Comparison of ENCODE assay signal across 10 cellular contexts in the genomic region with DNA sequence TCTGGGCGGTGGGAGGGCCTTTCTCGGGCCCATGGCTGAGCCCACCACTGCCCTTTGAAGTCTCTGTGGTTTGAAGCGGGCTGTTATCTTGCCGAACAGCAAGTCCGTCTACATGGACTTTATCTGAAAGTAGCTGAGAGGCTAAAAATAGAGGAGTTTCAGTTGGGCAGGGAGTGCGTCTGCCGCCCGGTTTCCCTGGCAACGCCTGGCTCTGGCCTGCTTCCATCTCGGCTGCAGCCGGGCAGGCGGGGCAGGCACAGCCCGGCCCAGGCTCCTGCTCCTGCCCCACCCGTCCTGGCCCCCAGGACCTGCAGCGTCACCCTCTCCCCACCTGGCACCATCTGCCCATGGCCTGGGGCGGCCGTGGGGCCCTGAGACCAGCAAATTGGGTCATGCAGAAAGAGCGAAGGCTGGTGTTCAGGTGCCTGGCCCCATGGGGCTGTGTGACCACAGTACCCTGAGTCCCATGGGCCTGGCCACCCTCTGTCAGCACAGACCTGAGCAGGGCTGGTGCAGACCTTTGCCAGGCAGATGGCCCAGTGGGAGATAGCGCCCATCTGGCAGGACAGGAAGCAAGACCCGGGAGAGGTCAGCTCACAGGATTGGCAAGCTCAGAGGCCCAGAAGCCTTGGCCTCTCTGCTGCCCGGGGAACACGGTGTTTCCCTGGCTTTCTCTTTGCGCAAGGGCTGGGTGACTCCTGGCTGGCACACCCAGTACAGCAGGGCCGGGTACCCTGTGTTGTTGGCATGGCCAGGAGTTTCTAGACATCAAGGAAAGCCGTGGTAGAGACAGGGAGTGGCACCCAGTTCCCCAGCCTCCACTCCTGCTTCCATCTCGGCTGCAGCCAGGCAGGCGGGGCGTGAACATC.
A peak's percentile ranks its signal among the peaks of the same experiment; 100 is the strongest.
DNase-seq lines count a peak whose midpoint lies in the region; ATAC-seq, FAIRE-seq and TF ChIP-seq lines count a peak whose summit lies in the region.
"Had no signal": no experiment of that assay in that cellular context is flagged by ENCODE, and none has a peak within 500 bp of the region (broad histone marks: within the 10 kb centered on the region; RNA-seq: fewer than 3 reads in every experiment).

No MANE protein-coding gene starts in this region.

- H3K4me1 Mint-ChIP-seq in T-helper 2 cell treated with Interferon-gamma antibody and Interleukin-4, amounts not matched to agents 5 μg/mL and 100 μg/mL, for 36 hours (ENCODE audit: low read depth) = peaks cover 4% of the 10 kb centered on the region

- no peak overlapping the region for H3K4me2 ChIP-seq in endothelial cell of umbilical vein (ENCODE audit: insufficient read depth, low read length)

- no peaks in the 10 kb centered on the region for H3K4me1 ChIP-seq in endothelial cell of umbilical vein (ENCODE audit: control insufficient read depth, extremely low read depth, insufficient read depth, low read length)

- no peak overlapping the region for H2AFZ ChIP-seq in endothelial cell of umbilical vein (ENCODE audit: low read depth, low read length)

- CTCF ChIA-PET in endothelial cell of umbilical vein (lab: Charles Lee) = interaction anchor here (0.9 to 1.0 kb wide), 2 partner anchors 13 to 246 kb away, joined by 3 read pairs; no protein-coding TSS in a partner anchor

- no TSS peak for BruUV-seq in endothelial cell of umbilical vein (replicated peaks; lab: Mats Ljungman, UMichigan)

- H3K27ac ChIP-seq in endothelial cell of umbilical vein (ENCODE audit: insufficient read depth, low read depth, low read length) = no peak overlapping the region

- peak; percentile 63 for DNase-seq in DMS79 treated with DMSO at 0.1 percent for 48 hours (lab: John Stamatoyannopoulos, UW)
- DNase-seq in SHP77 (lab: John Stamatoyannopoulos, UW) = peak; percentile 14 to 60
- DNase-seq in endothelial cell of umbilical vein (ENCODE audit: low read depth, low spot score) = peak; percentile 41
- peak; percentile 91 for DNase-seq in mesenteric fat pad (ENCODE audit: low spot score)
- DNase-seq in urothelium cell line (ENCODE audit: low spot score) = peak; percentile 80
- no peak for DNase-seq in SIG-M5 treated with dmso at 0.1 percent for 504 hours (lab: John Stamatoyannopoulos, UW; ENCODE audit: unreplicated experiment)
- no peak for DNase-seq in T-helper 2 cell treated with Interferon-gamma antibody and Interleukin-4, amounts not matched to agents 5 μg/mL and 100 μg/mL, for 36 hours (ENCODE audit: low spot score)

- H3K36me3 Mint-ChIP-seq in T-helper 2 cell treated with Interferon-gamma antibody and Interleukin-4, amounts not matched to agents 5 μg/mL and 100 μg/mL, for 36 hours (ENCODE audit: low read depth) = no peaks in the 10 kb centered on the region

- H3K36me3 ChIP-seq in endothelial cell of umbilical vein (ENCODE audit: control insufficient read depth in 2 of 2, extremely low read depth in 1 of 2, insufficient read depth in 2 of 2, low read length in 2 of 2) = no peaks in the 10 kb centered on the region

- no peak overlapping the region for H3K4me3 ChIP-seq in endothelial cell of umbilical vein (replicated peaks in 1 of 3; ENCODE audit: insufficient read depth in 1 of 3, low read depth in 1 of 3, low read length in 3 of 3)

- TF ChIP-seq CTCF in endothelial cell of umbilical vein (IDR thresholded peaks at IDR 0.05; ENCODE audit: extremely low read depth in 1 of 2, insufficient read depth in 1 of 2, low read depth in 1 of 2, low read length in 2 of 2) = no peak

- no peaks in the 10 kb centered on the region for H3K27me3 ChIP-seq in endothelial cell of umbilical vein (ENCODE audit: control insufficient read depth in 2 of 2, insufficient read depth in 2 of 2, low read length in 2 of 2)

- POLR2A ChIA-PET in endothelial cell of umbilical vein (lab: Charles Lee) = no interaction called here

- no peak for TF ChIP-seq POLR2A in endothelial cell of umbilical vein (IDR thresholded peaks at IDR 0.05; ENCODE audit: low read depth, low read length)

- H3K27ac Mint-ChIP-seq in T-helper 2 cell treated with Interferon-gamma antibody and Interleukin-4, amounts not matched to agents 5 μg/mL and 100 μg/mL, for 36 hours = no peak overlapping the region
- H3K27ac Mint-ChIP-seq: memory B cell had no signal

- no peaks in the 10 kb centered on the region for H3K9me1 ChIP-seq in endothelial cell of umbilical vein (replicated peaks; ENCODE audit: control insufficient read depth, extremely low read depth, insufficient read depth, low read length)

- no peaks in the 10 kb centered on the region for H3K9me3 Mint-ChIP-seq in T-helper 2 cell treated with Interferon-gamma antibody and Interleukin-4, amounts not matched to agents 5 μg/mL and 100 μg/mL, for 36 hours

- no peak overlapping the region for H3K4me3 Mint-ChIP-seq in T-helper 2 cell treated with Interferon-gamma antibody and Interleukin-4, amounts not matched to agents 5 μg/mL and 100 μg/mL, for 36 hours
- H3K4me3 Mint-ChIP-seq: IgD-negative memory B cell, memory B cell had no signal

- peak; percentile 52 for ATAC-seq in HG03432 (IDR thresholded peaks at IDR 0.05; ENCODE audit: unreplicated experiment)

- no peaks in the 10 kb centered on the region for H4K20me1 ChIP-seq in endothelial cell of umbilical vein (replicated peaks; ENCODE audit: control insufficient read depth, extremely low read depth, insufficient read depth, low read length)

- no peaks in the 10 kb centered on the region for H3K79me2 ChIP-seq in endothelial cell of umbilical vein (ENCODE audit: control insufficient read depth, insufficient read depth, low read length)

- peaks cover 3% of the 10 kb centered on the region for H3K27me3 Mint-ChIP-seq in T-helper 2 cell treated with Interferon-gamma antibody and Interleukin-4, amounts not matched to agents 5 μg/mL and 100 μg/mL, for 36 hours (ENCODE audit: low read depth)
- H3K27me3 Mint-ChIP-seq: IgD-negative memory B cell, memory B cell had no signal

- FAIRE-seq in endothelial cell of umbilical vein (lab: Jason Lieb, UNC) (no peak), urothelium cell line (lab: Jason Lieb, UNC) (no peak)

- dilution Hi-C loops in endothelial cell of umbilical vein (cut with MboI; ENCODE audit: extremely low pct_ligation_motif_present, low sequenced_read_pairs) = no loop called here

- H3K9ac ChIP-seq in endothelial cell of umbilical vein (replicated peaks; ENCODE audit: extremely low read depth, insufficient read depth, low read length) = no peak overlapping the region

- intact Hi-C loops in endothelial cell of umbilical vein (cut with micrococcal nuclease) = loop anchor here (10.0 kb wide), 1 partner anchor 106 kb away; a partner anchor contains a TSS

- H3K9me3 ChIP-seq in endothelial cell of umbilical vein (replicated peaks; ENCODE audit: control insufficient read depth, insufficient read depth, low read length) = no peaks in the 10 kb centered on the region

TF ChIP-seq in endothelial cell of umbilical vein, 7 proteins besides CTCF, POLR2A, EP300 and RAD21:
- no peak for TF ChIP-seq EZH2 (IDR thresholded peaks at IDR 0.05; ENCODE audit: borderline replicate concordance, low read depth, low read length, severe bottlenecking)
- no peak for TF ChIP-seq POLR2AphosphoS5 (IDR thresholded peaks at IDR 0.05; ENCODE audit: insufficient read depth, low read depth, low read length)
- no peak for TF ChIP-seq FOS (IDR thresholded peaks at IDR 0.05; ENCODE audit: borderline replicate concordance, insufficient read depth, low read length)
- TF ChIP-seq MYC (IDR thresholded peaks at IDR 0.05; ENCODE audit: low read depth, low read length) = no peak
- TF ChIP-seq, protein P1, sequence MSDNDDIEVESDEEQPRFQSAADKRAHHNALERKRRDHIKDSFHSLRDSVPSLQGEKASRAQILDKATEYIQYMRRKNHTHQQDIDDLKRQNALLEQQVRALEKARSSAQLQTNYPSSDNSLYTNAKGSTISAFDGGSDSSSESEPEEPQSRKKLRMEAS (IDR thresholded peaks at IDR 0.05; ENCODE audit: insufficient read depth, insufficient read length) = no peak
- no peak for TF ChIP-seq GATA2 (IDR thresholded peaks at IDR 0.05; ENCODE audit: insufficient read depth, insufficient read length, low read depth, low read length)
- no peak for TF ChIP-seq JUN (IDR thresholded peaks at IDR 0.05; ENCODE audit: borderline replicate concordance, insufficient read depth, insufficient read length, low read depth)

Comparison
In these comparisons a context has a peak if more than half of its experiments do, and no peak if none do; other contexts are left out.
1. DNase-seq: peak in DMS79 treated with DMSO at 0.1 percent for 48 hours (single experiment), SHP77 (2 of 2), endothelial cell of umbilical vein (single experiment), mesenteric fat pad (single experiment) and urothelium cell line (single experiment); none in SIG-M5 treated with dmso at 0.1 percent for 504 hours (single experiment) and T-helper 2 cell treated with Interferon-gamma antibody and Interleukin-4, amounts not matched to agents 5 μg/mL and 100 μg/mL, for 36 hours (single experiment).